ENCODE assay signal across 8 cellular contexts in the genomic region with DNA sequence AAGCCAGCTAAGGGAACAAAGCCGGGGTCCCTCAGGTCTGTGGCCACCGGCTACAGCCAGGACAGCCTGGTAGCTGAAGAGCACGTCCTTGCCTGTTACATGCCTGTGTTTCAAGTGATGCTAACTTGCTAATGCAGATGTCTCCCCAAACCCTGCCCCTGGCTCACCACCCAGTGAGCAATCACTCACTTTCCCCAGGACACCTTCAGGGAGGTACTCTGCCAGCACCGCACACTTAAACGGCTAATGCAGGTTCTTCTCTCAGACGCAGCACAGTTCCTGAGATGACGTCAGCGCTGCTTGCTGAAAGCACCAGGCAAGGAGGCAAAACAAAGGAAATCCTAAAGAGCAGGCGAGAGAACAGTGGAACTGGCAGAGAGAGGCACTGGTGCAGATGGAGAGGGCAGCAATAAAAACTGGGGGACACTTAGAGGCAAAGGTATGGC. TPM values are rescaled to one million over a fixed set of nuclear protein-coding genes. Genes with fewer than 3 reads are reported as not detected.
DNase-seq lines count a peak whose midpoint lies in the region; ATAC-seq, FAIRE-seq and TF ChIP-seq lines count a peak whose summit lies in the region.
"Not testable (repeated sequence)": the region's sequence is repeated elsewhere in the genome, so short reads cannot be mapped to it uniquely, and the experiment has no call there.

No MANE protein-coding gene starts in this region.

- H3K9me2 ChIP-seq in hepatocyte (replicated peaks; ENCODE audit: insufficient read depth), result not testable (repeated sequence)

- H2AFZ ChIP-seq in endothelial cell of umbilical vein (ENCODE audit: low read depth, low read length); hepatocyte: not testable (repeated sequence)

- ATAC-seq in A549, result not testable (repeated sequence)

- H3K9me3 ChIP-seq in A549; endothelial cell of umbilical vein (replicated peaks; ENCODE audit: control insufficient read depth, insufficient read depth, low read length); hepatocyte (ENCODE audit: low read depth); small intestine (ENCODE audit: control insufficient read depth, low read depth): not testable (repeated sequence)

- not testable (repeated sequence) for H3K27me3 Mint-ChIP-seq in nephron (ENCODE audit: low read depth)

- peak overlapping the region in 1 of 2 experiments; percentile 70; a peak in 3 of 6 replicates for H3K27ac ChIP-seq in A549
- not testable (repeated sequence) for H3K27ac ChIP-seq in endothelial cell of umbilical vein (ENCODE audit: insufficient read depth, low read depth, low read length)
- peak overlapping the region; percentile 86 for H3K27ac ChIP-seq in hepatocyte
- H3K27ac ChIP-seq in small intestine (ENCODE audit: low read depth in 1 of 2, low read length in 1 of 2), result peak overlapping the region; percentile 50 to 53

- not testable (repeated sequence) for H3K79me2 ChIP-seq in endothelial cell of umbilical vein (ENCODE audit: control insufficient read depth, insufficient read depth, low read length)
- H3K79me2 ChIP-seq in hepatocyte, result peaks cover 31% of the 10 kb centered on the region

- peaks cover 48% of the 10 kb centered on the region for H3K4me1 Mint-ChIP-seq in nephron

- TF ChIP-seq CTCF in A549 (IDR thresholded peaks at IDR 0.05); endothelial cell of umbilical vein (IDR thresholded peaks at IDR 0.05; ENCODE audit: extremely low read depth in 1 of 2, insufficient read depth in 1 of 2, low read depth in 1 of 2, low read length in 2 of 2); hepatocyte (IDR thresholded peaks at IDR 0.05; ENCODE audit: poor library complexity); nephron (IDR thresholded peaks at IDR 0.05; ENCODE audit: unreplicated experiment in 3 of 3): not testable (repeated sequence)

- TF ChIP-seq RAD21 in A549 (conservative IDR thresholded peaks at IDR 0.05 in 1 of 2, IDR thresholded peaks at IDR 0.05 in 1 of 2), result not testable (repeated sequence)

- peak overlapping the region in 1 of 3 experiments; percentile 5 for H3K4me3 Mint-ChIP-seq in nephron

- dilution Hi-C loops in endothelial cell of umbilical vein (cut with MboI; ENCODE audit: extremely low pct_ligation_motif_present, low sequenced_read_pairs), result not testable (repeated sequence)

- H3K9me3 Mint-ChIP-seq in nephron, result not testable (repeated sequence)

- not testable (repeated sequence) for H3K9ac ChIP-seq in endothelial cell of umbilical vein (replicated peaks; ENCODE audit: extremely low read depth, insufficient read depth, low read length)

- not testable (repeated sequence) for TF ChIP-seq POLR2A in A549 (IDR thresholded peaks at IDR 0.05; ENCODE audit: low read length); endothelial cell of umbilical vein (IDR thresholded peaks at IDR 0.05; ENCODE audit: low read depth, low read length)

- H4K20me1 ChIP-seq in endothelial cell of umbilical vein (replicated peaks; ENCODE audit: control insufficient read depth, extremely low read depth, insufficient read depth, low read length); hepatocyte (ENCODE audit: insufficient read depth, poor library complexity, severe bottlenecking): not testable (repeated sequence)

- H3K4me1 ChIP-seq in A549, result peaks cover 44% of the 10 kb centered on the region
- H3K4me1 ChIP-seq in endothelial cell of umbilical vein (ENCODE audit: control insufficient read depth, extremely low read depth, insufficient read depth, low read length); small intestine (ENCODE audit: control insufficient read depth in 2 of 2, insufficient read depth in 1 of 2, low read depth in 1 of 2, low read length in 1 of 2): not testable (repeated sequence)
- peaks cover 57% of the 10 kb centered on the region for H3K4me1 ChIP-seq in hepatocyte (ENCODE audit: insufficient read depth)

- peak overlapping the region; percentile 30 to 71 (median 64) for H3K27ac Mint-ChIP-seq in nephron

- not testable (repeated sequence) for H3K36me3 ChIP-seq in endothelial cell of umbilical vein (ENCODE audit: control insufficient read depth in 2 of 2, extremely low read depth in 1 of 2, insufficient read depth in 2 of 2, low read length in 2 of 2); hepatocyte (replicated peaks; ENCODE audit: insufficient read depth, low read depth); small intestine (ENCODE audit: control insufficient read depth in 2 of 2, insufficient read depth in 2 of 2, low read length in 2 of 2)

- TF ChIP-seq EP300 in A549 (IDR thresholded peaks at IDR 0.05), result not testable (repeated sequence)

- DNase-seq in A549 (ENCODE audit: low read depth in 1 of 2, low spot score in 1 of 2), result not testable (repeated sequence)
- peak; percentile 25 for DNase-seq in NCI-H2029 (lab: John Stamatoyannopoulos, UW)
- DNase-seq in SK-N-DZ (ENCODE audit: low spot score), result peak; percentile 26
- DNase-seq in astrocyte of the hippocampus (ENCODE audit: low read depth, low spot score), result peak; percentile 79
- peak; percentile 46 for DNase-seq in endothelial cell of umbilical vein (ENCODE audit: low read depth, low spot score)
- DNase-seq in hepatocyte (ENCODE audit: low spot score), result peak; percentile 80
- DNase-seq in small intestine, result peak; percentile 60

- BruUV-seq in endothelial cell of umbilical vein (replicated peaks; lab: Mats Ljungman, UMichigan), result not testable (repeated sequence)

- intact Hi-C loops in endothelial cell of umbilical vein (cut with micrococcal nuclease), result not testable (repeated sequence)

- peak overlapping the region; percentile 19; the same call in 2 of the 3 replicates for H3K4me2 ChIP-seq in A549
- not testable (repeated sequence) for H3K4me2 ChIP-seq in endothelial cell of umbilical vein (ENCODE audit: insufficient read depth, low read length)
- peak overlapping the region; percentile 58 for H3K4me2 ChIP-seq in hepatocyte

- POLR2A ChIA-PET in A549 (lab: Yijun Ruan, JAX); endothelial cell of umbilical vein (lab: Charles Lee): not testable (repeated sequence)

- FAIRE-seq in A549 (lab: Jason Lieb, UNC); endothelial cell of umbilical vein (lab: Jason Lieb, UNC); small intestine (lab: Jason Lieb, UNC): not testable (repeated sequence)

- WGBS in A549 (ENCODE audit: missing lambda C conversion rate), result 68% methylated on average over 6 of the region's 9 CpGs
- 27% methylated on average over 9 of the region's 9 CpGs for WGBS in hepatocyte (ENCODE audit: low lambda C conversion rate, missing lambda C conversion rate)
- 27 to 44% (median 30%) methylated on average over 9 of the region's 9 CpGs for WGBS in small intestine, 3 donors

- not testable (repeated sequence) for H3K9me1 ChIP-seq in endothelial cell of umbilical vein (replicated peaks; ENCODE audit: control insufficient read depth, extremely low read depth, insufficient read depth, low read length)

- H3K27me3 ChIP-seq in endothelial cell of umbilical vein (ENCODE audit: control insufficient read depth in 2 of 2, insufficient read depth in 2 of 2, low read length in 2 of 2); hepatocyte; small intestine (ENCODE audit: control insufficient read depth in 2 of 2, insufficient read depth in 2 of 2, low read length in 2 of 2): not testable (repeated sequence)

- CTCF ChIA-PET in A549 (lab: Yijun Ruan, JAX); endothelial cell of umbilical vein (lab: Charles Lee): not testable (repeated sequence)

- H3K36me3 Mint-ChIP-seq in nephron (ENCODE audit: low read depth), result not testable (repeated sequence)

- not testable (repeated sequence) for H3K4me3 ChIP-seq in A549; endothelial cell of umbilical vein (replicated peaks in 1 of 3; ENCODE audit: insufficient read depth in 1 of 3, low read depth in 1 of 3, low read length in 3 of 3); hepatocyte; small intestine (ENCODE audit: low read depth in 1 of 2, low read length in 2 of 2)

TF ChIP-seq in endothelial cell of umbilical vein, 7 proteins besides CTCF, POLR2A, EP300 and RAD21:
- peak; percentile 15 for TF ChIP-seq JUN (IDR thresholded peaks at IDR 0.05; ENCODE audit: borderline replicate concordance, insufficient read depth, insufficient read length, low read depth)
TF ChIP-seq in endothelial cell of umbilical vein: peak in this region for 1; not testable (repeated sequence) for 6.

RNA-seq across cellular contexts. Expression of a gene that starts 20.8 kb away (rescaled TPM):
- polyA plus RNA-seq in A549 (2011; rRNA removed) (21.9 and 24.7 TPM in 2 replicates), A549 (2017; fragmentation: RNase III; extraction: RNeasy Plus Mini Kit Qiagen cat#74134 plus additional on column Dnase treatment) (15.9 to 18.5 TPM (median 17.4 TPM) in 3 replicates), endothelial cell of umbilical vein (0.63 and 0.64 TPM in 2 replicates), hepatocyte (8.8 and 9.3 TPM in 2 replicates), small intestine (1 to 10 TPM; 5.4 to 8.1 (median 5.8) TPM)
- 11.9 and 14.3 TPM in 2 replicates for polyA plus RNA-seq in A549 (2012; cell fraction: cytosol; rRNA removed)
- 24.8 and 31.2 TPM in 2 replicates for polyA plus RNA-seq in A549 (2012; cell fraction: nucleus; rRNA removed)
- 42.8 and 49.7 TPM in 2 replicates for polyA minus RNA-seq in A549 (2011; rRNA and poly(A)+ RNA removed)
- 40.4 and 43.8 TPM in 2 replicates for polyA plus RNA-seq in SK-N-DZ (2014; cell fraction: cytosol; rRNA removed)
- polyA plus RNA-seq in SK-N-DZ (2014; cell fraction: nucleus; rRNA removed), result 32.5 and 37.6 TPM in 2 replicates
- total RNA-seq in endothelial cell of umbilical vein (0.76 and 2.2 TPM in 2 replicates), hepatocyte (27.2 and 34.0 TPM in 2 replicates)
- 0.44 and 0.62 TPM in 2 replicates for polyA plus RNA-seq in endothelial cell of umbilical vein (2011; cell fraction: cytosol; rRNA removed)
- 0.27 and 0.43 TPM in 2 replicates for polyA plus RNA-seq in endothelial cell of umbilical vein (2011; cell fraction: nucleus; rRNA removed)
- polyA plus RNA-seq in endothelial cell of umbilical vein (2012), result 0.39 and 1.5 TPM in 2 replicates
- polyA minus RNA-seq in endothelial cell of umbilical vein, result 0.95 and 1.3 TPM in 2 replicates
- polyA minus RNA-seq in endothelial cell of umbilical vein (2011; cell fraction: cytosol; rRNA and poly(A)+ RNA removed), result 5.2 TPM
- polyA minus RNA-seq in endothelial cell of umbilical vein (2011; cell fraction: nucleus; rRNA and poly(A)+ RNA removed), result 0.48 and 0.58 TPM in 2 replicates
